In the genomic region with DNA sequence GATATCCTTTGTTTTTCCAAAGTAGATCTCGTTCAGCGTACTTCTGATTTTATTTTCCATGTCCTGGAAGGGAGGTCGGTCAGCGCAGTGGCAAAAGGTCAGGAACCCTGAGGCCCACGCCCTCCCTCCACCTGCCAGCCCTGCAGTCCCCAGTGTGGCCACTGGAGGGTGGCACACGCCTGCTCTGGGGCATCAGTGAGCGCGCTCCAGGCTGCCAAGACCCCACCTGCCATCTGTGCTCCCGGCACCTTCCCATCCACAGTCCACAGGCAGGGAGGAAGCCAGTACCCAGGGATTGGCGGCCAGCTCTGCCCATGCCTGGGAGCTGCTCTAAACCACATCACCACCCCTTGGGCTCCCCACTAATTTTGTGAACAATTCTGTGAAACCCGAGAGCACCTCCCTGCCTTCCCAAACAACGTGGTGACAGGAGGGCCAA, we compare ENCODE assay signal across 8 cellular contexts. TPM values are rescaled to one million over a fixed set of nuclear protein-coding genes. Genes with fewer than 3 reads are reported as not detected.
DNase-seq lines count a peak whose midpoint lies in the region; ATAC-seq, FAIRE-seq and TF ChIP-seq lines count a peak whose summit lies in the region.

No MANE protein-coding gene starts in this region.

- DNase-seq in AG09319 (ENCODE audit: extremely low read depth, low read depth) = no peak
- peak; percentile 52 for DNase-seq in GM19239 (ENCODE audit: insufficient read length, low spot score)
- peak; percentile 26 for DNase-seq in activated effector memory CD4-positive, alpha-beta T cell treated with Interleukin-2 at 50 U/mL for 16 hours
- DNase-seq in frontal cortex (ENCODE audit: low spot score in 2 of 2) = peak; percentile 65 to 73
- DNase-seq in posterior cingulate gyrus = peak in 9 of 10 donors; percentile 49 to 95 (median 70)
- no peak for DNase-seq in ureter (ENCODE audit: low spot score)

- TF ChIP-seq CTCF in AG09319 (IDR thresholded peaks at IDR 0.05; ENCODE audit: low read depth, low read length) (peak; percentile 90), OCI-LY3 (IDR thresholded peaks at IDR 0.05; ENCODE audit: low read depth, low read length) (peak; percentile 62)

- H3K79me2 ChIP-seq in OCI-LY3 (ENCODE audit: low read length) = no peaks in the 10 kb centered on the region

- H2AFZ ChIP-seq in OCI-LY3 (ENCODE audit: low read depth, low read length) = no peak overlapping the region

- H3K4me2 ChIP-seq in OCI-LY3 (ENCODE audit: low read length) = no peak overlapping the region

- no peaks in the 10 kb centered on the region for H3K9me3 ChIP-seq in OCI-LY3 (ENCODE audit: insufficient read depth, low read length)

- H3K27me3 ChIP-seq in OCI-LY3 (ENCODE audit: low read depth, low read length) = no peaks in the 10 kb centered on the region

- H3K36me3 ChIP-seq in OCI-LY3 (replicated peaks; ENCODE audit: low read depth, low read length) = no peaks in the 10 kb centered on the region

- FAIRE-seq in GM19239 (lab: Jason Lieb, UNC) (no peak), frontal cortex (lab: Jason Lieb, UNC) (no peak)

- ATAC-seq in HG03342 (IDR thresholded peaks at IDR 0.05; ENCODE audit: unreplicated experiment) = no peak

- intact Hi-C loops in posterior cingulate gyrus (cut with DNase I) = loop anchor here (2.0 kb wide), 1 partner anchor 306 kb away; no protein-coding TSS in a partner anchor

- H3K27ac ChIP-seq in OCI-LY3 (ENCODE audit: low read length) = no peak overlapping the region

- H3K4me1 ChIP-seq in OCI-LY3 (ENCODE audit: low read length) = no peaks in the 10 kb centered on the region

- H3K9ac ChIP-seq in OCI-LY3 (ENCODE audit: low read length) = no peak overlapping the region

- no peak overlapping the region for H3K4me3 ChIP-seq in OCI-LY3 (ENCODE audit: low read length)

- H4K20me1 ChIP-seq in OCI-LY3 (ENCODE audit: insufficient read depth, low read length) = no peaks in the 10 kb centered on the region

RNA-seq across cellular contexts. Expression of a gene that starts 32.3 kb away (rescaled TPM):
- 17.9 TPM for total RNA-seq in frontal cortex
- total RNA-seq in ureter = 11.3 TPM

RNA-seq across cellular contexts. Expression of a gene that starts 32.4 kb away (rescaled TPM):
- total RNA-seq in frontal cortex (21.6 TPM), ureter (40.8 TPM)

RNA-seq across cellular contexts. Expression of a gene that starts 55.8 kb away (rescaled TPM):
- total RNA-seq in frontal cortex (1.2 TPM), ureter (1.8 TPM)

Comparison
In these comparisons a context has a peak if more than half of its experiments do, and no peak if none do; other contexts are left out.
1. DNase-seq: peak in GM19239 (single experiment), activated effector memory CD4-positive, alpha-beta T cell treated with Interleukin-2 at 50 U/mL for 16 hours (single experiment), frontal cortex (2 of 2) and posterior cingulate gyrus (9 of 10); none in AG09319 (single experiment) and ureter (single experiment).